Comparison of ENCODE assay signal across 1 cellular context in the genomic region with DNA sequence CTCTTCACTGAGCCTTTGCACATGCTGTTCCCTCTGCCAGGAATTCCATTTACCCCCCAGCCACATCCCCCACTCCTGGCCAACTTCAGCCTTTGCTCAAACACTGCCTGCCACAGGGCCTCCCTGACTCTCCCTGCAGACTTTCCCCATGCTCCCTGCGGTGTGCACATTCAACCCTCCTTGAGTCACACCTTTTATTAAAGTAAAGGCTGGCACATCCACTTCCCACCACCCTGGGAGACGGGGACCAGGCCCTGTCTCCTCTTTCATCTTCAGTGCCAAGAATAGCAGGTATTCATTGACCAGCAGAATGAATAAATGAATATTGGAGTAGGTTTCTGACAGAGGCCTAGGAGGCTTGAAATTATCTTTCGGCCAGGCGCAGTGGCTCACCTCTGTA.
TF ChIP-seq lines count a peak whose summit lies in the region.

No MANE protein-coding gene starts in this region.

TF ChIP-seq in HEK293, 187 proteins besides CTCF, POLR2A, EP300 and RAD21 (continued from another document):
- TF ChIP-seq, protein P1, sequence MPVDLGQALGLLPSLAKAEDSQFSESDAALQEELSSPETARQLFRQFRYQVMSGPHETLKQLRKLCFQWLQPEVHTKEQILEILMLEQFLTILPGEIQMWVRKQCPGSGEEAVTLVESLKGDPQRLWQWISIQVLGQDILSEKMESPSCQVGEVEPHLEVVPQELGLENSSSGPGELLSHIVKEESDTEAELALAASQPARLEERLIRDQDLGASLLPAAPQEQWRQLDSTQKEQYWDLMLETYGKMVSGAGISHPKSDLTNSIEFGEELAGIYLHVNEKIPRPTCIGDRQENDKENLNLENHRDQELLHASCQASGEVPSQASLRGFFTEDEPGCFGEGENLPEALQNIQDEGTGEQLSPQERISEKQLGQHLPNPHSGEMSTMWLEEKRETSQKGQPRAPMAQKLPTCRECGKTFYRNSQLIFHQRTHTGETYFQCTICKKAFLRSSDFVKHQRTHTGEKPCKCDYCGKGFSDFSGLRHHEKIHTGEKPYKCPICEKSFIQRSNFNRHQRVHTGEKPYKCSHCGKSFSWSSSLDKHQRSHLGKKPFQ (tag by site-specific recombination; IDR thresholded peaks at IDR 0.05): peak; percentile 28; the same call in 1 of the 2 replicates
